15 cellular contexts compared by ENCODE assay signal in the genomic region with DNA sequence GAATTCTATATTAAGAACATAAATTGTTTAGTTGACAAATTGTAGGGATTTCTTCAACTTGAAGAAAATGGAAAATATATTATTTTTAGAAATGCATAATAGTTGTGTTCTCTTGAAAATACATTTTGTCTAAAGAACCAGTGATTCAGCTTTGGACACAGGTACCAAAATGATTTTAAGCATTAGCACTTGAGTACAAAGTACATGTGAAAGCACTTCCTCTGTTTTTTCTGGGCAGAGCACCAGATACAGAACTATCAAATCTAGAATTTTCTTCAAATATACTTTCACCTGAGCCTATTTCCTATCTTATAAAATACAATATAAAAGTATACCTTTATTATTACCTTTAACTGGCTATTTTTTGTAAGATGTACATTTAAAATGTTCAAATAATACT.
DNase-seq lines count a peak whose midpoint lies in the region; ATAC-seq and TF ChIP-seq lines count a peak whose summit lies in the region.
"Had no signal": no experiment of that assay in that cellular context is flagged by ENCODE, and none has a peak within 500 bp of the region (broad histone marks: within the 10 kb centered on the region; RNA-seq: fewer than 3 reads in every experiment).

No MANE protein-coding gene starts in this region.

- H3K4me1 ChIP-seq in GM23338 (ENCODE audit: insufficient read depth) (peaks cover 21% of the 10 kb centered on the region), transverse colon (peaks cover 0 to 4% (median 0%) of the 10 kb centered on the region in 4 donors), Karpas-422 (ENCODE audit: low read length) (no peaks in the 10 kb centered on the region)

- peaks cover 35% of the 10 kb centered on the region for H3K9me3 Mint-ChIP-seq in GM23338
- H3K9me3 Mint-ChIP-seq in activated naive CD8-positive, alpha-beta T cell treated with anti-CD3 and anti-CD28 coated beads for 36 hours = peaks cover 2% of the 10 kb centered on the region

- 0 out of 2 replicates have a peak overlapping the region, but pooled peaks have one; percentile 28 for H3K27ac ChIP-seq in GM23338 (ENCODE audit: low read depth)
- peak overlapping the region; percentile 63; the same call in 1 of the 2 replicates for H3K27ac ChIP-seq in VCaP
- no peak overlapping the region for H3K27ac ChIP-seq in transverse colon
- H3K27ac ChIP-seq in Karpas-422 (ENCODE audit: low read length) = no peak overlapping the region

- H3K79me2 ChIP-seq in GM23338 (replicated peaks; ENCODE audit: insufficient read depth) (peaks cover 18% of the 10 kb centered on the region), Karpas-422 (ENCODE audit: low read length) (no peaks in the 10 kb centered on the region)

- in situ Hi-C loops in transverse colon (cut with MboI; ENCODE audit: low pct_ligation_motif_present in 1 of 4, low pct_unique_long_range_greater_than_20kb in 1 of 4, low sequenced_read_pairs in 3 of 4) = no loop called here

- peaks cover 85% of the 10 kb centered on the region for H3K36me3 Mint-ChIP-seq in GM23338 (ENCODE audit: low read depth)
- H3K36me3 Mint-ChIP-seq in activated naive CD8-positive, alpha-beta T cell treated with anti-CD3 and anti-CD28 coated beads for 36 hours = no peaks in the 10 kb centered on the region
- H3K36me3 Mint-ChIP-seq: CD4-positive, alpha-beta memory T cell had no signal

- no peak overlapping the region for H3K27ac Mint-ChIP-seq in GM23338
- no peak overlapping the region for H3K27ac Mint-ChIP-seq in activated naive CD8-positive, alpha-beta T cell treated with anti-CD3 and anti-CD28 coated beads for 36 hours
- H3K27ac Mint-ChIP-seq: HFFc6 had no signal

- H3K4me2 ChIP-seq in GM23338 = no peak overlapping the region
- H3K4me2 ChIP-seq in Karpas-422 (ENCODE audit: low read depth, low read length, poor library complexity, severe bottlenecking) = no peak overlapping the region

- H3K4me3 ChIP-seq in GM23338 (no peak overlapping the region), transverse colon (no peak overlapping the region), Karpas-422 (ENCODE audit: low read length) (no peak overlapping the region)
- H3K4me3 ChIP-seq: HAP-1 had no signal

- H3K36me3 ChIP-seq in GM23338 (ENCODE audit: insufficient read depth) = peaks cover 45% of the 10 kb centered on the region
- H3K36me3 ChIP-seq in transverse colon = no peaks in the 10 kb centered on the region
- H3K36me3 ChIP-seq in Karpas-422 (ENCODE audit: insufficient read depth, low read length) = no peaks in the 10 kb centered on the region
- H3K36me3 ChIP-seq: HAP-1 had no signal

- H3K4me1 Mint-ChIP-seq in GM23338 = peaks cover 19% of the 10 kb centered on the region
- H3K4me1 Mint-ChIP-seq in activated naive CD8-positive, alpha-beta T cell treated with anti-CD3 and anti-CD28 coated beads for 36 hours = no peaks in the 10 kb centered on the region
- H3K4me1 Mint-ChIP-seq: CD4-positive, alpha-beta memory T cell had no signal

- no peak for TF ChIP-seq POLR2A in transverse colon (IDR thresholded peaks at IDR 0.05)

- no peak for DNase-seq in GM23338 (ENCODE audit: low spot score)
- DNase-seq in left lobe of liver (ENCODE audit: low spot score) = no peak
- no peak for DNase-seq in transverse colon
- no peak for DNase-seq in Karpas-422
- DNase-seq in activated naive CD8-positive, alpha-beta T cell treated with anti-CD3 and anti-CD28 coated beads for 36 hours = no peak
- DNase-seq: C1 segment of cervical spinal cord; Calu3; CD4-positive, alpha-beta memory T cell; COR-L47; DMS53; DMS79 treated with DMSO at 0.1 percent for 48 hours; GOT3; HFFc6 had no signal

- H2AFZ ChIP-seq in GM23338 (no peak overlapping the region), Karpas-422 (ENCODE audit: low read length) (no peak overlapping the region)

- TF ChIP-seq EP300 in transverse colon (IDR thresholded peaks at IDR 0.05; ENCODE audit: low read depth) = no peak

- no peaks in the 10 kb centered on the region for H3K27me3 ChIP-seq in GM23338 (ENCODE audit: insufficient read depth)
- H3K27me3 ChIP-seq in transverse colon = no peaks in the 10 kb centered on the region
- no peaks in the 10 kb centered on the region for H3K27me3 ChIP-seq in Karpas-422 (ENCODE audit: low read length)

- no peaks in the 10 kb centered on the region for H3K9me3 ChIP-seq in transverse colon
- peaks cover 22% of the 10 kb centered on the region for H3K9me3 ChIP-seq in Karpas-422 (ENCODE audit: low read length)
- H3K9me3 ChIP-seq: HAP-1 had no signal

- ATAC-seq in GM23338 = no peak
- peak; percentile 57 for ATAC-seq in left lobe of liver

- peaks cover 10% of the 10 kb centered on the region; the same call in 1 of the 2 replicates for H3F3A ChIP-seq in GM23338 (replicated peaks; ENCODE audit: low read depth)

- H4K20me1 ChIP-seq in GM23338 (replicated peaks; ENCODE audit: insufficient read depth) (0 out of 2 replicates have a peak, but pooled peaks cover 10% of the 10 kb centered on the region), Karpas-422 (ENCODE audit: insufficient read depth, low read depth, low read length) (no peaks in the 10 kb centered on the region)

- TF ChIP-seq CTCF in GM23338 (conservative IDR thresholded peaks at IDR 0.05; ENCODE audit: low read depth in 2 of 2) = no peak
- no peak for TF ChIP-seq CTCF in VCaP (conservative IDR thresholded peaks at IDR 0.05)
- no peak for TF ChIP-seq CTCF in transverse colon (IDR thresholded peaks at IDR 0.05)

- peaks cover 18% of the 10 kb centered on the region for H3K27me3 Mint-ChIP-seq in GM23338 (ENCODE audit: insufficient read depth, low read depth, poor library complexity)
- H3K27me3 Mint-ChIP-seq in activated naive CD8-positive, alpha-beta T cell treated with anti-CD3 and anti-CD28 coated beads for 36 hours = no peaks in the 10 kb centered on the region
- H3K27me3 Mint-ChIP-seq: CD4-positive, alpha-beta memory T cell had no signal

- H3K9ac ChIP-seq in Karpas-422 (ENCODE audit: low read length) = no peak overlapping the region

- intact Hi-C loops in transverse colon (cut with DNase I; ENCODE audit: low total_unique reads) = no loop called here

- no peak overlapping the region for H3K4me3 Mint-ChIP-seq in GM23338
- H3K4me3 Mint-ChIP-seq in activated naive CD8-positive, alpha-beta T cell treated with anti-CD3 and anti-CD28 coated beads for 36 hours = no peak overlapping the region
- H3K4me3 Mint-ChIP-seq: CD4-positive, alpha-beta memory T cell; HFFc6 had no signal

- H3K9me2 ChIP-seq in GM23338 (ENCODE audit: insufficient read depth) = no peaks in the 10 kb centered on the region
- no peaks in the 10 kb centered on the region for H3K9me2 ChIP-seq in Karpas-422 (replicated peaks; ENCODE audit: insufficient read depth, low read length)

TF ChIP-seq in GM23338, 12 proteins besides CTCF, POLR2A, EP300 and RAD21 (continues in another document):
- TF ChIP-seq, protein P1, sequence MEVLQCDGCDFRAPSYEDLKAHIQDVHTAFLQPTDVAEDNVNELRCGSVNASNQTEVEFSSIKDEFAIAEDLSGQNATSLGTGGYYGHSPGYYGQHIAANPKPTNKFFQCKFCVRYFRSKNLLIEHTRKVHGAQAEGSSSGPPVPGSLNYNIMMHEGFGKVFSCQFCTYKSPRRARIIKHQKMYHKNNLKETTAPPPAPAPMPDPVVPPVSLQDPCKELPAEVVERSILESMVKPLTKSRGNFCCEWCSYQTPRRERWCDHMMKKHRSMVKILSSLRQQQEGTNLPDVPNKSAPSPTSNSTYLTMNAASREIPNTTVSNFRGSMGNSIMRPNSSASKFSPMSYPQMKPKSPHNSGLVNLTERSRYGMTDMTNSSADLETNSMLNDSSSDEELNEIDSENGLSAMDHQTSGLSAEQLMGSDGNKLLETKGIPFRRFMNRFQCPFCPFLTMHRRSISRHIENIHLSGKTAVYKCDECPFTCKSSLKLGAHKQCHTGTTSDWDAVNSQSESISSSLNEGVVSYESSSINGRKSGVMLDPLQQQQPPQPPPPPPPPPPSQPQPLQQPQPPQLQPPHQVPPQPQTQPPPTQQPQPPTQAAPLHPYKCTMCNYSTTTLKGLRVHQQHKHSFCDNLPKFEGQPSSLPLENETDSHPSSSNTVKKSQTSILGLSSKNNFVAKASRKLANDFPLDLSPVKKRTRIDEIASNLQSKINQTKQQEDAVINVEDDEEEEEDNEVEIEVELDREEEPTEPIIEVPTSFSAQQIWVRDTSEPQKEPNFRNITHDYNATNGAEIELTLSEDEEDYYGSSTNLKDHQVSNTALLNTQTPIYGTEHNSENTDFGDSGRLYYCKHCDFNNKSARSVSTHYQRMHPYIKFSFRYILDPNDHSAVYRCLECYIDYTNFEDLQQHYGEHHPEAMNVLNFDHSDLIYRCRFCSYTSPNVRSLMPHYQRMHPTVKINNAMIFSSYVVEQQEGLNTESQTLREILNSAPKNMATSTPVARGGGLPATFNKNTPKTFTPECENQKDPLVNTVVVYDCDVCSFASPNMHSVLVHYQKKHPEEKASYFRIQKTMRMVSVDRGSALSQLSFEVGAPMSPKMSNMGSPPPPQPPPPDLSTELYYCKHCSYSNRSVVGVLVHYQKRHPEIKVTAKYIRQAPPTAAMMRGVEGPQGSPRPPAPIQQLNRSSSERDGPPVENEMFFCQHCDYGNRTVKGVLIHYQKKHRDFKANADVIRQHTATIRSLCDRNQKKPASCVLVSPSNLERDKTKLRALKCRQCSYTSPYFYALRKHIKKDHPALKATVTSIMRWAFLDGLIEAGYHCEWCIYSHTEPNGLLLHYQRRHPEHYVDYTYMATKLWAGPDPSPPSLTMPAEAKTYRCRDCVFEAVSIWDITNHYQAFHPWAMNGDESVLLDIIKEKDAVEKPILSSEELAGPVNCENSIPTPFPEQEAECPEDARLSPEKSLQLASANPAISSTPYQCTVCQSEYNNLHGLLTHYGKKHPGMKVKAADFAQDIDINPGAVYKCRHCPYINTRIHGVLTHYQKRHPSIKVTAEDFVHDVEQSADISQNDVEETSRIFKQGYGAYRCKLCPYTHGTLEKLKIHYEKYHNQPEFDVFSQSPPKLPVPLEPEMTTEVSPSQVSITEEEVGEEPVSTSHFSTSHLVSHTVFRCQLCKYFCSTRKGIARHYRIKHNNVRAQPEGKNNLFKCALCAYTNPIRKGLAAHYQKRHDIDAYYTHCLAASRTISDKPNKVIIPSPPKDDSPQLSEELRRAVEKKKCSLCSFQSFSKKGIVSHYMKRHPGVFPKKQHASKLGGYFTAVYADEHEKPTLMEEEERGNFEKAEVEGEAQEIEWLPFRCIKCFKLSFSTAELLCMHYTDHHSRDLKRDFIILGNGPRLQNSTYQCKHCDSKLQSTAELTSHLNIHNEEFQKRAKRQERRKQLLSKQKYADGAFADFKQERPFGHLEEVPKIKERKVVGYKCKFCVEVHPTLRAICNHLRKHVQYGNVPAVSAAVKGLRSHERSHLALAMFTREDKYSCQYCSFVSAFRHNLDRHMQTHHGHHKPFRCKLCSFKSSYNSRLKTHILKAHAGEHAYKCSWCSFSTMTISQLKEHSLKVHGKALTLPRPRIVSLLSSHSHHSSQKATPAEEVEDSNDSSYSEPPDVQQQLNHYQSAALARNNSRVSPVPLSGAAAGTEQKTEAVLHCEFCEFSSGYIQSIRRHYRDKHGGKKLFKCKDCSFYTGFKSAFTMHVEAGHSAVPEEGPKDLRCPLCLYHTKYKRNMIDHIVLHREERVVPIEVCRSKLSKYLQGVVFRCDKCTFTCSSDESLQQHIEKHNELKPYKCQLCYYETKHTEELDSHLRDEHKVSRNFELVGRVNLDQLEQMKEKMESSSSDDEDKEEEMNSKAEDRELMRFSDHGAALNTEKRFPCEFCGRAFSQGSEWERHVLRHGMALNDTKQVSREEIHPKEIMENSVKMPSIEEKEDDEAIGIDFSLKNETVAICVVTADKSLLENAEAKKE (CRISPR knock-in tag; IDR thresholded peaks at IDR 0.05) = no peak
- no peak for TF ChIP-seq EZH2phosphoT487 (IDR thresholded peaks at IDR 0.05; ENCODE audit: unreplicated experiment)

Comparison
In these comparisons a context has a peak if more than half of its experiments do, and no peak if none do; other contexts are left out.
1. H3K27ac ChIP-seq: peak in GM23338 (single experiment) and VCaP (single experiment); none in transverse colon (0 of 4) and Karpas-422 (single experiment).